In the genomic region with DNA sequence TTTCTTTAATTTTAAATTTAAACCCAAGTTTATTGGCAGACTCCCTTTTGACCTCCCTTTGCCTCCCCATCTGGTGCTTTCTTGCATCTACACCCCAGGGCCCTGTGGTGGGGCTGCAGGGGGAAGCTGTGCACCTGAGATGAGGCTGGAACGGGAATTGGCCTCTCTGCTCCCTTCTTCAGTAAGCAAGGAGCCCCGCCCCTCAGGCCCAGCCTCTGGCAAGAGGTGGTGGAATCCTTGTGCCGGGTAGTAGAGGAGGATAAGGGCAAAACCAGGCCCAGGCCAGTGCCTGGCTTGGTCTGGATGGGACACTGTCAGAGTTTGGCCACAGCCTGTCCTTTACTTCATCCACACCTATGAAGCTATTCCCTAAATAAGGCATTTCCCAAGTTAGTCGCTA, we compare ENCODE assay signal across 28 cellular contexts. TPM values are rescaled to one million over a fixed set of nuclear protein-coding genes. Genes with fewer than 3 reads are reported as not detected.
DNase-seq lines count a peak whose midpoint lies in the region; ATAC-seq and TF ChIP-seq lines count a peak whose summit lies in the region.
"Had no signal": no experiment of that assay in that cellular context is flagged by ENCODE, and none has a peak within 500 bp of the region (broad histone marks: within the 10 kb centered on the region; RNA-seq: fewer than 3 reads in every experiment).

No MANE protein-coding gene starts in this region.

- no peak for TF ChIP-seq EP300 in stomach (IDR thresholded peaks at IDR 0.05)

- H3K4me1 ChIP-seq in cardiac muscle cell (ENCODE audit: low read depth) (peaks cover 24% of the 10 kb centered on the region), heart left ventricle (peaks cover 0 to 41% (median 13%) of the 10 kb centered on the region in 12 donors), MM.1S (ENCODE audit: low read length) (peaks cover 19% of the 10 kb centered on the region), stomach (peaks cover 31 to 56% (median 38%) of the 10 kb centered on the region in 4 donors)
- peaks cover 43% of the 10 kb centered on the region for H3K4me1 ChIP-seq in effector memory CD4-positive, alpha-beta T cell (ENCODE audit: control insufficient read depth, insufficient read depth, low read length, poor library complexity, severe bottlenecking)

- H3K4me3 ChIP-seq in cardiac muscle cell (no peak overlapping the region), heart left ventricle (no peak overlapping the region), MM.1S (ENCODE audit: low read length) (no peak overlapping the region), stomach (no peak overlapping the region)
- H3K4me3 ChIP-seq in effector memory CD4-positive, alpha-beta T cell (ENCODE audit: insufficient read depth, low read depth, low read length, poor library complexity, severe bottlenecking) = no peak overlapping the region
- H3K4me3 ChIP-seq: esophagus squamous epithelium, K562, neural progenitor cell, SJCRH30 had no signal

- TF ChIP-seq POLR2A in heart left ventricle (IDR thresholded peaks at IDR 0.05) (no peak), stomach (IDR thresholded peaks at IDR 0.05) (no peak)

- TF ChIP-seq CTCF in cardiac muscle cell (IDR thresholded peaks at IDR 0.05; ENCODE audit: low read depth, low read length) (no peak), heart left ventricle (IDR thresholded peaks at IDR 0.05) (no peak), MM.1S (IDR thresholded peaks at IDR 0.05; ENCODE audit: low read length) (no peak), stomach (IDR thresholded peaks at IDR 0.05) (no peak)

- 68 to 84% (median 79%) methylated on average over 4 of the region's 4 CpGs for whole genome bisulfite sequencing in heart left ventricle, 4 donors
- 63 to 87% (median 69%) methylated on average over 4 of the region's 4 CpGs for WGBS in stomach, 5 donors

- ATAC-seq in heart left ventricle = no peak
- no peak for ATAC-seq in HG02678 (IDR thresholded peaks at IDR 0.05; ENCODE audit: unreplicated experiment)
- ATAC-seq: activated CD8-positive, alpha-beta T cell treated with anti-CD3 and anti-CD28 coated beads for 36 hours; K562; left lobe of liver had no signal

- H3K27ac ChIP-seq in cardiac muscle cell (peak overlapping the region; percentile 28), heart left ventricle (no peak overlapping the region), MM.1S (ENCODE audit: low read length) (no peak overlapping the region), stomach (peak overlapping the region in 4 of 5 donors; percentile 33 to 85 (median 64)), substantia nigra (ENCODE audit: low read depth, low read length, poor library complexity, severe bottlenecking) (no peak overlapping the region)
- H3K27ac ChIP-seq in effector memory CD4-positive, alpha-beta T cell (ENCODE audit: insufficient read depth, low read length, poor library complexity, severe bottlenecking) = peak overlapping the region; percentile 36
- H3K27ac ChIP-seq: esophagus squamous epithelium, neural progenitor cell, SJCRH30 had no signal

- peaks cover 9% of the 10 kb centered on the region for H3K79me2 ChIP-seq in MM.1S (ENCODE audit: low read length)

- H3K27me3 ChIP-seq in cardiac muscle cell (no peaks in the 10 kb centered on the region), heart left ventricle (no peaks in the 10 kb centered on the region), MM.1S (replicated peaks; ENCODE audit: insufficient read depth, low read length) (no peaks in the 10 kb centered on the region), stomach (peaks cover 0 to 6% (median 0%) of the 10 kb centered on the region in 3 donors)
- H3K27me3 ChIP-seq in effector memory CD4-positive, alpha-beta T cell (replicated peaks; ENCODE audit: control insufficient read depth, insufficient read depth, low read length, poor library complexity, severe bottlenecking) = no peaks in the 10 kb centered on the region
- H3K27me3 ChIP-seq: esophagus squamous epithelium, SJCRH30 had no signal

- no peaks in the 10 kb centered on the region for H3K9me2 ChIP-seq in MM.1S (replicated peaks; ENCODE audit: insufficient read depth, low read length)

- no peaks in the 10 kb centered on the region for H4K20me1 ChIP-seq in MM.1S (ENCODE audit: insufficient read depth, low read length)

- H3K4me2 ChIP-seq in MM.1S (ENCODE audit: low read depth, low read length) = no peak overlapping the region
- H3K4me2 ChIP-seq: neural progenitor cell had no signal

- H3K9ac ChIP-seq in MM.1S (ENCODE audit: low read length) = no peak overlapping the region
- H3K9ac ChIP-seq: neural progenitor cell had no signal

- intact Hi-C loops in heart left ventricle (cut with DNase I) = loop anchor here in 2 of 10 donors (5.0 to 10.0 kb wide), 2 partner anchors 52 to 194 kb away; no protein-coding TSS in a partner anchor
- intact Hi-C loops in stomach (cut with DNase I; ENCODE audit: low total_unique reads) = no loop called here

- H3K9me3 ChIP-seq in cardiac muscle cell (ENCODE audit: low read depth) = no peaks in the 10 kb centered on the region
- H3K9me3 ChIP-seq in heart left ventricle = no peaks in the 10 kb centered on the region
- H3K9me3 ChIP-seq in MM.1S (replicated peaks; ENCODE audit: insufficient read depth, low read length) = no peaks in the 10 kb centered on the region
- H3K9me3 ChIP-seq in effector memory CD4-positive, alpha-beta T cell (ENCODE audit: control insufficient read depth, low read length) = no peaks in the 10 kb centered on the region
- H3K9me3 ChIP-seq in stomach = no peaks in the 10 kb centered on the region
- H3K9me3 ChIP-seq: esophagus squamous epithelium, SJCRH30 had no signal

- H3K36me3 ChIP-seq in cardiac muscle cell (peaks cover 23% of the 10 kb centered on the region), heart left ventricle (peaks cover 0 to 46% (median 39%) of the 10 kb centered on the region in 9 donors), MM.1S (replicated peaks; ENCODE audit: insufficient read depth, low read length) (peaks cover 20% of the 10 kb centered on the region), stomach (peaks cover 29 to 43% (median 42%) of the 10 kb centered on the region in 4 donors)
- H3K36me3 ChIP-seq in effector memory CD4-positive, alpha-beta T cell (ENCODE audit: control insufficient read depth, insufficient read depth, low read length) = peaks cover 47% of the 10 kb centered on the region
- H3K36me3 ChIP-seq: neural progenitor cell had no signal

- DNase-seq in cardiac muscle cell (ENCODE audit: low read depth in 1 of 2, low spot score in 1 of 2) = no peak
- DNase-seq in heart left ventricle = no peak
- DNase-seq in MM.1S = peak; percentile 5
- DNase-seq in effector memory CD4-positive, alpha-beta T cell = no peak
- DNase-seq in stomach = peak; percentile 52
- no peak for DNase-seq in substantia nigra (lab: John Stamatoyannopoulos, UW)
- DNase-seq in NCI-H2107 (lab: John Stamatoyannopoulos, UW) = no peak
- DNase-seq: activated CD4-positive, CD25-positive, alpha-beta regulatory T cell treated with anti-CD3 and anti-CD28 coated beads, Interleukin-2, amount 50 U/mL, for 72 hours; activated CD8-positive, alpha-beta T cell treated with anti-CD3 and anti-CD28 coated beads for 36 hours; activated effector memory CD4-positive, alpha-beta T cell treated with Interleukin-2 at 50 U/mL for 16 hours; activated naive CD8-positive, alpha-beta T cell treated with anti-CD3 and anti-CD28 coated beads, Interleukin-2, amount 10 ng/mL, durations not matched to agents 7 days and 5 days; caudate nucleus; esophagus squamous epithelium; foreskin melanocyte; GOT3; hypothalamus; NCI-H1105 treated with DMSO at 0.1 percent for 48 hours; NCI-H2029 treated with DMSO at 0.1 percent for 48 hours; NCI-H345; NCI-H748 treated with DMSO at 0.1 percent for 48 hours; SJCRH30 had no signal

- H3F3A ChIP-seq in MM.1S (ENCODE audit: insufficient read depth, low read length) = peaks cover 32% of the 10 kb centered on the region

- no peak overlapping the region for H2AFZ ChIP-seq in MM.1S (ENCODE audit: low read length)
- H2AFZ ChIP-seq: neural progenitor cell had no signal

RNA-seq across cellular contexts. Expression of a gene that starts 25.1 kb away (rescaled TPM):
- total RNA-seq in cardiac muscle cell (102 and 116 TPM in 2 replicates), heart left ventricle (10 to 100 TPM in 8 of 9 donors, 1 to 10 TPM in 1; 9.4 to 45.0 (median 15.5) TPM), stomach (10 to 100 TPM; 37.4 to 64.2 (median 46.9) TPM)
- polyA plus RNA-seq in cardiac muscle cell (12.8 and 13.5 TPM in 2 replicates), heart left ventricle (10 to 100 TPM in 1 of 2 donors, 1 to 10 TPM in 1; 7.2 to 18.3 TPM), stomach (1 to 10 TPM; 5.4 to 6.3 (median 5.5) TPM)

RNA-seq across cellular contexts. Expression of a gene that starts 29.5 kb away (rescaled TPM):
- total RNA-seq in cardiac muscle cell (4.8 and 11.2 TPM in 2 replicates), heart left ventricle (under 1 TPM in 6 of 9 donors, not detected in 3; 0.23 to 0.93 (median 0.55) TPM), stomach (not detected)
- polyA plus RNA-seq in cardiac muscle cell (5.4 and 20.6 TPM in 2 replicates), heart left ventricle (1 to 10 TPM in 1 of 2 donors, under 1 TPM in 1; 0.15 to 1.2 TPM), stomach (not detected)
- total RNA-seq: activated naive CD8-positive, alpha-beta T cell treated with anti-CD3 and anti-CD28 coated beads, Interleukin-2, amount 10 ng/mL, durations not matched to agents 7 days and 5 days; astrocyte; esophagus squamous epithelium; left lobe of liver; MCF 10A; SJCRH30 had no signal
- polyA plus RNA-seq: BJ had no signal

RNA-seq across cellular contexts. Expression of a gene that starts 54.8 kb away (rescaled TPM):
- total RNA-seq in cardiac muscle cell (5.2 and 17.2 TPM in 2 replicates), heart left ventricle (10 to 100 TPM in 6 of 9 donors, 1 to 10 TPM in 3; 5.7 to 26.6 (median 13.1) TPM), stomach (10 to 100 TPM; 12.7 to 73.9 (median 37.4) TPM)
- polyA plus RNA-seq in cardiac muscle cell (2.5 and 3.9 TPM in 2 replicates), heart left ventricle (1 to 10 TPM; 3.4 to 8.6 TPM), stomach (1 to 10 TPM; 1.9 to 4.1 (median 4.0) TPM)

Comparison
In these comparisons a context has a peak if more than half of its experiments do, and no peak if none do; other contexts are left out.
1. H3K27ac ChIP-seq: peak in cardiac muscle cell (single experiment), effector memory CD4-positive, alpha-beta T cell (single experiment) and stomach (4 of 5); none in heart left ventricle (0 of 12), MM.1S (single experiment) and substantia nigra (single experiment).
2. DNase-seq: peak in MM.1S (single experiment) and stomach (single experiment); none in cardiac muscle cell (0 of 2), heart left ventricle (0 of 5), effector memory CD4-positive, alpha-beta T cell (0 of 3), substantia nigra (0 of 49) and NCI-H2107 (single experiment).